22 cellular contexts compared by ENCODE assay signal in the genomic region with DNA sequence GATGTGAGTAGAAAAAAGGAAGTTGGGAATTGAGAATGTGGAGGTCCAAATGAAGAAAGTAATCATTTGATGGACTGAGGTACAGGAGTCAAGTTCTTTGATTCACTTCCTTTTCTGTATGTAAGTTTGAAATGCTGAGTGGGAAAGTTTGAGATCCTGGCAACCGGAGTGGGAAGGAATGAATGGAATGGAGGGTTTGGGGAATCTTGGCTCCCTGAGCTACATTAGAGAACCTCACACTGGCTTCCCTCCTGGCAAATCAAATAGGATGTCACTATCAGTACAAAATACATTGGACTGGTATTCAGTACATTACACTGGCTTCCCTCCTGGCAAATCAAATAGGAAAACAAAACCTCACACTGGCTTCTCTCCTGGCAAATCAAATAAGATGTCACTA.
"Had no signal": no experiment of that assay in that cellular context is flagged by ENCODE, and none has a peak within 500 bp of the region (broad histone marks: within the 10 kb centered on the region; RNA-seq: fewer than 3 reads in every experiment).

No MANE protein-coding gene starts in this region.

- H3K27ac Mint-ChIP-seq: activated naive CD4-positive, alpha-beta T cell treated with anti-CD3 and anti-CD28 coated beads, Interleukin-2, amount 50 U/mL, for 72 hours; brain had no signal

- H3K9me3 Mint-ChIP-seq: activated naive CD4-positive, alpha-beta T cell treated with anti-CD3 and anti-CD28 coated beads, Interleukin-2, amount 50 U/mL, for 72 hours had no signal

- DNase-seq: activated CD4-positive, alpha-beta T cell treated with anti-CD3 and anti-CD28 coated beads, Interleukin-2, amount 50 U/mL, for 4 hours; activated gamma-delta T cell treated with Interleukin-2 at 50 U/mL for 16 hours; caudate nucleus; dorsolateral prefrontal cortex; erythroblast; heart right ventricle; immature natural killer cell; left cardiac atrium; natural killer cell; pancreas; right lobe of liver; stimulated activated CD4-positive, alpha-beta T cell treated with anti-CD3 and anti-CD28 coated beads, Interleukin-4, amount 100 ng/mL, for 1 hour; stomach; SW 1271; T-helper 2 cell; upper lobe of left lung had no signal

- H3K36me3 ChIP-seq: heart right ventricle, pancreas, right lobe of liver, stomach, thoracic aorta, upper lobe of left lung had no signal

- H3K27me3 ChIP-seq: dorsolateral prefrontal cortex, heart right ventricle, pancreas, right lobe of liver, stomach, upper lobe of left lung had no signal

- H3K4me1 ChIP-seq: pancreas had no signal

- H3K4me2 ChIP-seq: smooth muscle cell had no signal

- H3K4me3 ChIP-seq: dorsolateral prefrontal cortex, heart right ventricle, pancreas, right lobe of liver, smooth muscle cell, stomach, thoracic aorta, upper lobe of left lung had no signal

- FAIRE-seq: colon, pancreas had no signal

- H3K27ac ChIP-seq: dorsolateral prefrontal cortex, heart right ventricle, pancreas, right lobe of liver, stomach, thoracic aorta, upper lobe of left lung, VCaP had no signal

- H3K4me3 Mint-ChIP-seq: brain, immature natural killer cell, natural killer cell had no signal

- ATAC-seq: activated naive CD4-positive, alpha-beta T cell treated with anti-CD3 and anti-CD28 coated beads, Interleukin-2, amount 50 U/mL, for 72 hours; heart right ventricle; left cardiac atrium; natural killer cell; pancreas; right lobe of liver had no signal

- H3K9me3 ChIP-seq: pancreas, right lobe of liver, stomach, thoracic aorta, upper lobe of left lung had no signal

- H3K36me3 Mint-ChIP-seq: activated naive CD4-positive, alpha-beta T cell treated with anti-CD3 and anti-CD28 coated beads, Interleukin-2, amount 50 U/mL, for 72 hours; brain; natural killer cell had no signal
